1 cellular context compared by ENCODE assay signal in the genomic region with DNA sequence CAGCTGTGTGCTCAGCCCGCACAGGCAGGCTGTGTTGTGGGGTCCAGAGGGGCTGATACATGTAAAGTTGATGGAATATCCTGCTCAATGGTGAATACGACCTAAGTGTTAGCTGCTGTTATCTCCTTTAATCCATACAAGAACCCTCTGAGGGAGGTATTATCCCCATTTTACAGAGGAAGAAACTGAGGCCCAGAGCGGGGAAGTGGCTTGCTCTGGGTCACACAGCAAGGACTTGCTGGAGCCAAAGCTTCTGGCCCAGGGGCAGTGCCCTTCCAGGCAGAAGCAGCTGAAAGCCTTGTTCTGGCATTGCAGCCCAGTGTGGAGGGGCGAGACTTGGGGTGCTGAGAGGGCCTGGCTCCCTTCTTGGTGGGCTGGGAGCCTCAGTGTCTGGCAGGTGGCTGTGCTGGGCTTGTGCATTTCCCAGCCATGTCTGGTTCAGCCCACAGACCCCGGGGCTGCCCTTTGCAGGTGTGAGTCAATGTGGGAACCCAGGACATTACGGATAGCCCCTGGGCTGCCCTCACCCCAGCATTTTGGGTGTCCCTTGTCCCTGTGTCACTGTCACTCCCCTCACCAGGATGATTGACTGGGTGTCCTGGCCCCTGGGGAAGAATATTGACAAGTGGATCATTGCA.
TF ChIP-seq lines count a peak whose summit lies in the region.

No MANE protein-coding gene starts in this region.

TF ChIP-seq in HepG2, 621 proteins besides CTCF, POLR2A, EP300 and RAD21:
- TF ChIP-seq ZNF629 (CRISPR knock-in tag; conservative IDR thresholded peaks at IDR 0.05) (peak; percentile 75), NFE2 (CRISPR knock-in tag; IDR thresholded peaks at IDR 0.05) (no peak)
